Comparison of ENCODE assay signal across 1 cellular context in genomic region chr19:58475714-58476497, GRCh38.
TF ChIP-seq lines count a peak whose summit lies in the region.

TSS of gene ZNF446 (plus strand) at chr19:58476352. CDS start at chr19:58477219, 867 bp downstream.

TF ChIP-seq in GM12878, 131 proteins besides CTCF, POLR2A, EP300 and RAD21 (continued from another document):
- peak; percentile 87 for TF ChIP-seq ZBTB40 (IDR thresholded peaks at IDR 0.05; ENCODE audit: borderline replicate concordance)
- no peak for TF ChIP-seq USF1 (IDR thresholded peaks at IDR 0.05; ENCODE audit: borderline replicate concordance, extremely low read length, insufficient read depth, low read depth, low read length)
- TF ChIP-seq DPF2 (IDR thresholded peaks at IDR 0.05) = peak; percentile 71
- 0 out of 2 replicates have a peak, but pooled peaks have one; percentile 29 for TF ChIP-seq FOXM1 (IDR thresholded peaks at IDR 0.05; ENCODE audit: low read depth, low read length)
- peak; percentile 36; the same call in 1 of the 2 replicates for TF ChIP-seq SMARCA5 (IDR thresholded peaks at IDR 0.05)
- peak; percentile 30; the same call in 1 of the 2 replicates for TF ChIP-seq RFX5 (IDR thresholded peaks at IDR 0.05; ENCODE audit: low read depth, low read length)
- TF ChIP-seq MLLT1 (IDR thresholded peaks at IDR 0.05) = peak; percentile 16; the same call in 1 of the 2 replicates
- TF ChIP-seq MEF2B (IDR thresholded peaks at IDR 0.05; ENCODE audit: partially characterized antibody, poor library complexity, severe bottlenecking) = peak; percentile 62
- TF ChIP-seq, protein P1, sequence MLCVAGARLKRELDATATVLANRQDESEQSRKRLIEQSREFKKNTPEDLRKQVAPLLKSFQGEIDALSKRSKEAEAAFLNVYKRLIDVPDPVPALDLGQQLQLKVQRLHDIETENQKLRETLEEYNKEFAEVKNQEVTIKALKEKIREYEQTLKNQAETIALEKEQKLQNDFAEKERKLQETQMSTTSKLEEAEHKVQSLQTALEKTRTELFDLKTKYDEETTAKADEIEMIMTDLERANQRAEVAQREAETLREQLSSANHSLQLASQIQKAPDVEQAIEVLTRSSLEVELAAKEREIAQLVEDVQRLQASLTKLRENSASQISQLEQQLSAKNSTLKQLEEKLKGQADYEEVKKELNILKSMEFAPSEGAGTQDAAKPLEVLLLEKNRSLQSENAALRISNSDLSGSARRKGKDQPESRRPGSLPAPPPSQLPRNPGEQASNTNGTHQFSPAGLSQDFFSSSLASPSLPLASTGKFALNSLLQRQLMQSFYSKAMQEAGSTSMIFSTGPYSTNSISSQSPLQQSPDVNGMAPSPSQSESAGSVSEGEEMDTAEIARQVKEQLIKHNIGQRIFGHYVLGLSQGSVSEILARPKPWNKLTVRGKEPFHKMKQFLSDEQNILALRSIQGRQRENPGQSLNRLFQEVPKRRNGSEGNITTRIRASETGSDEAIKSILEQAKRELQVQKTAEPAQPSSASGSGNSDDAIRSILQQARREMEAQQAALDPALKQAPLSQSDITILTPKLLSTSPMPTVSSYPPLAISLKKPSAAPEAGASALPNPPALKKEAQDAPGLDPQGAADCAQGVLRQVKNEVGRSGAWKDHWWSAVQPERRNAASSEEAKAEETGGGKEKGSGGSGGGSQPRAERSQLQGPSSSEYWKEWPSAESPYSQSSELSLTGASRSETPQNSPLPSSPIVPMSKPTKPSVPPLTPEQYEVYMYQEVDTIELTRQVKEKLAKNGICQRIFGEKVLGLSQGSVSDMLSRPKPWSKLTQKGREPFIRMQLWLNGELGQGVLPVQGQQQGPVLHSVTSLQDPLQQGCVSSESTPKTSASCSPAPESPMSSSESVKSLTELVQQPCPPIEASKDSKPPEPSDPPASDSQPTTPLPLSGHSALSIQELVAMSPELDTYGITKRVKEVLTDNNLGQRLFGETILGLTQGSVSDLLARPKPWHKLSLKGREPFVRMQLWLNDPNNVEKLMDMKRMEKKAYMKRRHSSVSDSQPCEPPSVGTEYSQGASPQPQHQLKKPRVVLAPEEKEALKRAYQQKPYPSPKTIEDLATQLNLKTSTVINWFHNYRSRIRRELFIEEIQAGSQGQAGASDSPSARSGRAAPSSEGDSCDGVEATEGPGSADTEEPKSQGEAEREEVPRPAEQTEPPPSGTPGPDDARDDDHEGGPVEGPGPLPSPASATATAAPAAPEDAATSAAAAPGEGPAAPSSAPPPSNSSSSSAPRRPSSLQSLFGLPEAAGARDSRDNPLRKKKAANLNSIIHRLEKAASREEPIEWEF (IDR thresholded peaks at IDR 0.05; ENCODE audit: insufficient replicate concordance, low read depth, low read length) = no peak
- peak; percentile 45 for TF ChIP-seq ELK1 (IDR thresholded peaks at IDR 0.05; ENCODE audit: low read depth, low read length)
- TF ChIP-seq, protein P2, sequence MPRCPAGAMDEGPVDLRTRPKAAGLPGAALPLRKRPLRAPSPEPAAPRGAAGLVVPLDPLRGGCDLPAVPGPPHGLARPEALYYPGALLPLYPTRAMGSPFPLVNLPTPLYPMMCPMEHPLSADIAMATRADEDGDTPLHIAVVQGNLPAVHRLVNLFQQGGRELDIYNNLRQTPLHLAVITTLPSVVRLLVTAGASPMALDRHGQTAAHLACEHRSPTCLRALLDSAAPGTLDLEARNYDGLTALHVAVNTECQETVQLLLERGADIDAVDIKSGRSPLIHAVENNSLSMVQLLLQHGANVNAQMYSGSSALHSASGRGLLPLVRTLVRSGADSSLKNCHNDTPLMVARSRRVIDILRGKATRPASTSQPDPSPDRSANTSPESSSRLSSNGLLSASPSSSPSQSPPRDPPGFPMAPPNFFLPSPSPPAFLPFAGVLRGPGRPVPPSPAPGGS (IDR thresholded peaks at IDR 0.05; ENCODE audit: borderline replicate concordance, insufficient read depth, low read depth, low read length, poor library complexity, severe bottlenecking) = peak; percentile 76
- no peak for TF ChIP-seq E2F4 (IDR thresholded peaks at IDR 0.05; ENCODE audit: low read depth, low read length)
- TF ChIP-seq SIX5 (IDR thresholded peaks at IDR 0.05; ENCODE audit: low read depth, low read length, severe bottlenecking) = peak; percentile 85
- TF ChIP-seq SMAD5 (IDR thresholded peaks at IDR 0.05; ENCODE audit: low read depth) = peak; percentile 26; the same call in 1 of the 2 replicates
- TF ChIP-seq EGR1 (IDR thresholded peaks at IDR 0.05; ENCODE audit: borderline replicate concordance in 1 of 2, low read depth in 2 of 2, low read length in 2 of 2) = peak in 1 of 2 experiments; percentile 88; a peak in 2 of 3 replicates
- TF ChIP-seq IRF3 (IDR thresholded peaks at IDR 0.05) = peak; percentile 35; the same call in 1 of the 2 replicates
- TF ChIP-seq YY1 (IDR thresholded peaks at IDR 0.05; ENCODE audit: low read depth, low read length) = no peak
- TF ChIP-seq BACH1 (IDR thresholded peaks at IDR 0.05; ENCODE audit: borderline replicate concordance) = peak; percentile 83
- peak; percentile 78; the same call in 1 of the 2 replicates for TF ChIP-seq GATAD2B (conservative IDR thresholded peaks at IDR 0.05; ENCODE audit: low read depth)
- peak; percentile 86; the same call in 1 of the 2 replicates for TF ChIP-seq PAX5 (IDR thresholded peaks at IDR 0.05; ENCODE audit: borderline replicate concordance, low read depth, low read length)
- TF ChIP-seq TARDBP (IDR thresholded peaks at IDR 0.05; ENCODE audit: borderline replicate concordance) = peak; percentile 31; the same call in 1 of the 2 replicates
- peak; percentile 34; the same call in 1 of the 2 replicates for TF ChIP-seq ATF7 (IDR thresholded peaks at IDR 0.05; ENCODE audit: low read depth)
- TF ChIP-seq, protein P3, sequence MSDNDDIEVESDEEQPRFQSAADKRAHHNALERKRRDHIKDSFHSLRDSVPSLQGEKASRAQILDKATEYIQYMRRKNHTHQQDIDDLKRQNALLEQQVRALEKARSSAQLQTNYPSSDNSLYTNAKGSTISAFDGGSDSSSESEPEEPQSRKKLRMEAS (IDR thresholded peaks at IDR 0.05; ENCODE audit: low read depth, low read length) = peak; percentile 56; the same call in 1 of the 2 replicates
- peak; percentile 5 to 73; a peak in 2 of 4 replicates for TF ChIP-seq BHLHE40 (IDR thresholded peaks at IDR 0.05; ENCODE audit: borderline replicate concordance in 1 of 2, low read depth in 2 of 2, low read length in 1 of 2)
- 0 out of 2 replicates have a peak, but pooled peaks have one; percentile 23 for TF ChIP-seq EED (IDR thresholded peaks at IDR 0.05; ENCODE audit: low read depth)
